In genomic region chr22:36156515-36157419, GRCh38 we compare ENCODE assay signal across 1 cellular context.
TF ChIP-seq lines count a peak whose summit lies in the region.

No MANE protein-coding gene starts in this region.

TF ChIP-seq in SK-N-SH treated with all-trans-retinoic acid at 6 μM for 48 hours, 23 proteins besides CTCF, POLR2A, EP300 and RAD21 (continued from another document):
- TF ChIP-seq POU6F1 (CRISPR knock-in tag; IDR thresholded peaks at IDR 0.05; ENCODE audit: borderline replicate concordance, low read depth) (no peak), ZC3H10 (CRISPR knock-in tag; IDR thresholded peaks at IDR 0.05) (no peak), TOX (CRISPR knock-in tag; IDR thresholded peaks at IDR 0.05; ENCODE audit: borderline replicate concordance) (no peak), GLIS3 (CRISPR knock-in tag; IDR thresholded peaks at IDR 0.05) (no peak)
